Comparison of ENCODE assay signal across 1 cellular context in the genomic region with DNA sequence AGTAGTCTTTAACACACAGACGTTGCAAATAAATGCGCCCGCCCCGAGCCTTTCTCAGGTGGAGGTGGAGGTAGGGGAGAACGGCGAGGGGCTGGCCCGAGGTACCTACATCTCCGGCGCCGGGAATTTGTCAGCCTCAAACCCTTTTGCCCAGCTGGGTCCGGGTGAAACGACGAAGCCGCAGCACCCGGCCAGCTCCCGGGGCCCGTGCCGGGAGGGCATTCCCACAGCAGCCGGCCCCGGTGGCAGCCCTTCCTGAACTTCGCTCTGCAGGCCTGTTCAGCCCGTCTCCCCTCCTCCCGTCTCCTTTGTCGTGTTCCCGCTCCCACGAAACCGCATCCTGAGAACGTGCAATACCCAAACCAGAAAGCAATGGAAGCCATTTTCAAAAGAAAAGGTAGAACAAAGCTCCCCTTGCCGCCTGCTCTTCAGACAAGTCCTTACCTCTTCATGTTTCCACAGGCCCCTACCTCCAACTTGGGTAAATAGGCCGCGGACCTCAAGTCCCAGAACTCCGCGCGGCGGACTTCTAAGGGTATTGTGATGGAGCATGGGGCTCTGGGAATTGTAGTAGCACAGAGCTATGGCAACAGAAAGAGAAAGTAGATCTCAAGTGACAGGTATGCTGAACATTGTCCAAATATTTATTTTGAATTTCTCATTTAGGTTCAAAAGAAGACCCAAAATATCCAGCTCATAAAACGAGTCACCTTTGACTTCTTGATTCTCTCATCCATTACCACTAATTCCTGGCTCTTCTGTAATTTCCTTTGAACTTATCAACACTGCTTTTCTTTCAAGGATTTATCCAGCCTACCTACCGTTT.
TF ChIP-seq lines count a peak whose summit lies in the region.

A gene (minus strand): TSS at position 501 of the 826 bp plus-strand sequence. CDS start 49 bp downstream, at position 452.

TF ChIP-seq in neural cell, 6 proteins besides CTCF, POLR2A, EP300 and RAD21 (continued from another document):
- TF ChIP-seq, protein P1, sequence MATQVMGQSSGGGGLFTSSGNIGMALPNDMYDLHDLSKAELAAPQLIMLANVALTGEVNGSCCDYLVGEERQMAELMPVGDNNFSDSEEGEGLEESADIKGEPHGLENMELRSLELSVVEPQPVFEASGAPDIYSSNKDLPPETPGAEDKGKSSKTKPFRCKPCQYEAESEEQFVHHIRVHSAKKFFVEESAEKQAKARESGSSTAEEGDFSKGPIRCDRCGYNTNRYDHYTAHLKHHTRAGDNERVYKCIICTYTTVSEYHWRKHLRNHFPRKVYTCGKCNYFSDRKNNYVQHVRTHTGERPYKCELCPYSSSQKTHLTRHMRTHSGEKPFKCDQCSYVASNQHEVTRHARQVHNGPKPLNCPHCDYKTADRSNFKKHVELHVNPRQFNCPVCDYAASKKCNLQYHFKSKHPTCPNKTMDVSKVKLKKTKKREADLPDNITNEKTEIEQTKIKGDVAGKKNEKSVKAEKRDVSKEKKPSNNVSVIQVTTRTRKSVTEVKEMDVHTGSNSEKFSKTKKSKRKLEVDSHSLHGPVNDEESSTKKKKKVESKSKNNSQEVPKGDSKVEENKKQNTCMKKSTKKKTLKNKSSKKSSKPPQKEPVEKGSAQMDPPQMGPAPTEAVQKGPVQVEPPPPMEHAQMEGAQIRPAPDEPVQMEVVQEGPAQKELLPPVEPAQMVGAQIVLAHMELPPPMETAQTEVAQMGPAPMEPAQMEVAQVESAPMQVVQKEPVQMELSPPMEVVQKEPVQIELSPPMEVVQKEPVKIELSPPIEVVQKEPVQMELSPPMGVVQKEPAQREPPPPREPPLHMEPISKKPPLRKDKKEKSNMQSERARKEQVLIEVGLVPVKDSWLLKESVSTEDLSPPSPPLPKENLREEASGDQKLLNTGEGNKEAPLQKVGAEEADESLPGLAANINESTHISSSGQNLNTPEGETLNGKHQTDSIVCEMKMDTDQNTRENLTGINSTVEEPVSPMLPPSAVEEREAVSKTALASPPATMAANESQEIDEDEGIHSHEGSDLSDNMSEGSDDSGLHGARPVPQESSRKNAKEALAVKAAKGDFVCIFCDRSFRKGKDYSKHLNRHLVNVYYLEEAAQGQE (IDR thresholded peaks at IDR 0.05; ENCODE audit: borderline replicate concordance) = peak; percentile 35
